8 cellular contexts compared by ENCODE assay signal in the genomic region with DNA sequence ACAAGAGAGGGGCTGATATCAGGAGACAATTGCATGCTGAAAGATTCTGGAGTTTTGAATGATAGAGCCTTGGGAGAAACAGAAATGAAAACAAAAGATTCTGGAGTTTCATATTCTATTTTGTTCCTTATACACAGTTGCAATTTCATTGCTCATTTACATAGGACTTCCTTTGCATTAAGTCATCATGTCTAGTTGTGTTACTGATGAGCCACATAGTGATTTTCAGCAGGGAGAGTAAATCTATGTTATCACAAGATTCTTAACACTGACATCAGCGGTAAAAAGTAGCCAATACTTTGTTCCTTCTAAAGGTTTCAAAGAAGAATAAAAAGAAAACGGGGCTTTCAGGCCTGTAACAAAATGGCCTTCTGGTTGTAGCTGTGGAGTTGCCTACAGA. TPM values are rescaled to one million over a fixed set of nuclear protein-coding genes. Genes with fewer than 3 reads are reported as not detected.
DNase-seq lines count a peak whose midpoint lies in the region; ATAC-seq and TF ChIP-seq lines count a peak whose summit lies in the region.

No MANE protein-coding gene starts in this region.

- no peaks in the 10 kb centered on the region for H3K27me3 Mint-ChIP-seq in endodermal cell (ENCODE audit: insufficient read depth)

- peak; percentile 40 for DNase-seq in EH (ENCODE audit: low read depth)
- no peak for DNase-seq in endodermal cell
- DNase-seq in stimulated activated CD4-positive, alpha-beta T cell treated with anti-CD3 and anti-CD28 coated beads, Interleukin-1b, Interleukin-23, amount 100 ng/mL, for 48 hours, result no peak
- DNase-seq in NCI-H2029 treated with DMSO at 0.1 percent for 48 hours (lab: John Stamatoyannopoulos, UW), result no peak
- DNase-seq in thyroid gland, result no peak
- DNase-seq in NCI-H526 (lab: John Stamatoyannopoulos, UW), result no peak

- H3K36me3 Mint-ChIP-seq in endodermal cell (ENCODE audit: low read depth), result peaks cover 3% of the 10 kb centered on the region

- H3K9ac ChIP-seq in endodermal cell (ENCODE audit: extremely low read depth, low read length, poor library complexity, severe bottlenecking), result no peak overlapping the region

- peak overlapping the region; percentile 49 for H3K27ac Mint-ChIP-seq in endodermal cell

- H3K27ac ChIP-seq in endodermal cell (ENCODE audit: low read depth, low read length) (no peak overlapping the region), thyroid gland (no peak overlapping the region)

- no peak overlapping the region for H3K4me3 ChIP-seq in endodermal cell (ENCODE audit: low read length)
- no peak overlapping the region for H3K4me3 ChIP-seq in thyroid gland (replicated peaks in 1 of 3)

- H3K36me3 ChIP-seq in endodermal cell (ENCODE audit: control insufficient read depth, insufficient read depth, low read length) (peaks cover 1% of the 10 kb centered on the region), thyroid gland (no peaks in the 10 kb centered on the region)

- no peak overlapping the region for H3K4me3 Mint-ChIP-seq in endodermal cell

- ATAC-seq in GM21390 (IDR thresholded peaks at IDR 0.05; ENCODE audit: unreplicated experiment) (peak; percentile 62), HG03521 (IDR thresholded peaks at IDR 0.05; ENCODE audit: unreplicated experiment) (peak; percentile 46)

- H3K4me1 ChIP-seq in endodermal cell (ENCODE audit: control insufficient read depth, insufficient read depth, low read length) (no peaks in the 10 kb centered on the region), thyroid gland (peaks cover 4 to 49% of the 10 kb centered on the region in 2 donors)

- peaks cover 33% of the 10 kb centered on the region for H3K4me1 Mint-ChIP-seq in endodermal cell

- TF ChIP-seq CTCF in endodermal cell (conservative IDR thresholded peaks at IDR 0.05) (no peak), thyroid gland (IDR thresholded peaks at IDR 0.05) (no peak)

- H3K9me3 Mint-ChIP-seq in endodermal cell, result no peaks in the 10 kb centered on the region

- intact Hi-C loops in thyroid gland (cut with DNase I), result no loop called here

- no peak for TF ChIP-seq POLR2A in thyroid gland (IDR thresholded peaks at IDR 0.05)

- WGBS in endodermal cell (ENCODE audit: insufficient coverage in 1 of 2, insufficient read length in 1 of 2), 2 experiments, result 91 to 100% methylated on average over 2 of the region's 2 CpGs
- WGBS in thyroid gland, 2 donors, result 70 to 87% methylated on average over 2 of the region's 2 CpGs

- no peaks in the 10 kb centered on the region for H3K27me3 ChIP-seq in endodermal cell (ENCODE audit: control insufficient read depth, insufficient read depth, low read length, poor library complexity, severe bottlenecking)
- H3K27me3 ChIP-seq in thyroid gland, result no peaks in the 10 kb centered on the region

- H3K9me3 ChIP-seq in endodermal cell (ENCODE audit: control insufficient read depth, low read length), result no peaks in the 10 kb centered on the region
- no peaks in the 10 kb centered on the region for H3K9me3 ChIP-seq in thyroid gland

RNA-seq across cellular contexts. Expression of a gene that starts 7.1 kb away (rescaled TPM):
- total RNA-seq in endodermal cell, result 10 to 100 TPM; 49.1 to 50.4 TPM
- polyA plus RNA-seq in endodermal cell (2013, experiment 1 of 2), result 44.3 TPM
- polyA plus RNA-seq in endodermal cell (2013, experiment 2 of 2), result 38.5 TPM
- total RNA-seq in thyroid gland, result 10 to 100 TPM; 26.9 to 39.4 (median 31.3) TPM
